34 cellular contexts compared by ENCODE assay signal in genomic region chr13:106836186-106836802, GRCh38.
"Had no signal": no experiment of that assay in that cellular context is flagged by ENCODE, and none has a peak within 500 bp of the region (broad histone marks: within the 10 kb centered on the region; RNA-seq: fewer than 3 reads in every experiment).

No MANE protein-coding gene starts in this region.

- H3K27me3 Mint-ChIP-seq: activated B cell treated with CpG ODN at 0.5 μM for 24 hours; activated CD4-positive, alpha-beta T cell treated with anti-CD3 and anti-CD28 coated beads, Interleukin-2, amount 10 ng/mL, durations not matched to agents 24 days and 14 days; activated naive CD4-positive, alpha-beta T cell treated with anti-CD3 and anti-CD28 coated beads, Interleukin-2, amount 10 ng/mL, durations not matched to agents 7 days and 5 days; activated naive CD4-positive, alpha-beta T cell treated with anti-CD3 and anti-CD28 coated beads, Interleukin-2, amount 50 U/mL, for 24 hours; activated naive CD8-positive, alpha-beta T cell; activated naive CD8-positive, alpha-beta T cell treated with anti-CD3 and anti-CD28 coated beads, Interleukin-2, amount 10 ng/mL, durations not matched to agents 7 days and 5 days; activated naive CD8-positive, alpha-beta T cell treated with anti-CD3 and anti-CD28 coated beads, Interleukin-2, amount 50 U/mL, for 24 hours had no signal

- H3K4me3 Mint-ChIP-seq: activated B cell treated with CpG ODN at 0.5 μM for 24 hours; activated CD4-positive, alpha-beta memory T cell treated with anti-CD3 and anti-CD28 coated beads for 36 hours; activated CD4-positive, alpha-beta T cell treated with anti-CD3 and anti-CD28 coated beads, Interleukin-2, amount 10 ng/mL, durations not matched to agents 24 days and 14 days; activated CD8-positive, alpha-beta T cell treated with anti-CD3 and anti-CD28 coated beads for 36 hours; activated naive CD4-positive, alpha-beta T cell treated with anti-CD3 and anti-CD28 coated beads, Interleukin-2, amount 10 ng/mL, durations not matched to agents 7 days and 5 days; activated naive CD4-positive, alpha-beta T cell treated with anti-CD3 and anti-CD28 coated beads, Interleukin-2, amount 50 U/mL, for 24 hours; activated naive CD8-positive, alpha-beta T cell; activated naive CD8-positive, alpha-beta T cell treated with anti-CD3 and anti-CD28 coated beads, Interleukin-2, amount 10 ng/mL, durations not matched to agents 7 days and 5 days; activated naive CD8-positive, alpha-beta T cell treated with anti-CD3 and anti-CD28 coated beads, Interleukin-2, amount 50 U/mL, for 24 hours; activated T-cell treated with anti-CD3 and anti-CD28 coated beads, Interleukin-2, amount 50 U/mL, for 4 hours; T-helper 1 cell treated with Interleukin-12 subunit alpha and Interleukin-12 subunit beta and Interleukin-4 antibody, amounts not matched to agents 30 μg/mL and 1 μg/mL, for 36 hours; T-helper 2 cell treated with Interferon-gamma antibody and Interleukin-4, amounts not matched to agents 5 μg/mL and 100 μg/mL, for 36 hours had no signal

- H3K4me1 Mint-ChIP-seq: activated B cell treated with CpG ODN at 0.5 μM for 24 hours; activated CD4-positive, alpha-beta T cell treated with anti-CD3 and anti-CD28 coated beads, Interleukin-2, amount 10 ng/mL, durations not matched to agents 24 days and 14 days; activated naive CD4-positive, alpha-beta T cell treated with anti-CD3 and anti-CD28 coated beads, Interleukin-2, amount 10 ng/mL, durations not matched to agents 7 days and 5 days; activated naive CD4-positive, alpha-beta T cell treated with anti-CD3 and anti-CD28 coated beads, Interleukin-2, amount 50 U/mL, for 24 hours; activated naive CD8-positive, alpha-beta T cell treated with anti-CD3 and anti-CD28 coated beads, Interleukin-2, amount 10 ng/mL, durations not matched to agents 7 days and 5 days; activated naive CD8-positive, alpha-beta T cell treated with anti-CD3 and anti-CD28 coated beads, Interleukin-2, amount 50 U/mL, for 24 hours had no signal

- H3K27ac Mint-ChIP-seq: activated B cell treated with CpG ODN at 0.5 μM for 24 hours; activated CD4-positive, alpha-beta memory T cell treated with anti-CD3 and anti-CD28 coated beads for 36 hours; activated CD4-positive, alpha-beta T cell treated with anti-CD3 and anti-CD28 coated beads, Interleukin-2, amount 10 ng/mL, durations not matched to agents 24 days and 14 days; activated CD8-positive, alpha-beta T cell treated with anti-CD3 and anti-CD28 coated beads for 36 hours; activated naive CD4-positive, alpha-beta T cell treated with anti-CD3 and anti-CD28 coated beads, Interleukin-2, amount 10 ng/mL, durations not matched to agents 7 days and 5 days; activated naive CD4-positive, alpha-beta T cell treated with anti-CD3 and anti-CD28 coated beads, Interleukin-2, amount 50 U/mL, for 24 hours; activated naive CD8-positive, alpha-beta T cell; activated naive CD8-positive, alpha-beta T cell treated with anti-CD3 and anti-CD28 coated beads, Interleukin-2, amount 10 ng/mL, durations not matched to agents 7 days and 5 days; activated naive CD8-positive, alpha-beta T cell treated with anti-CD3 and anti-CD28 coated beads, Interleukin-2, amount 50 U/mL, for 24 hours; activated T-helper 2 cell treated with anti-CD3 and anti-CD28 coated beads, Interferon-gamma antibody, Interleukin-2, Interleukin-4, amounts not matched to agents 10 μg/mL and 5 μg/mL and 100 μg/mL, durations not matched to agents 14 hours and 24 hours and 36 hours; T-helper 1 cell treated with Interleukin-12 subunit alpha and Interleukin-12 subunit beta and Interleukin-4 antibody, amounts not matched to agents 30 μg/mL and 1 μg/mL, for 36 hours; T-helper 2 cell treated with Interferon-gamma antibody and Interleukin-4, amounts not matched to agents 5 μg/mL and 100 μg/mL, for 36 hours had no signal

- H3K9me3 ChIP-seq: ascending aorta, breast epithelium had no signal

- FAIRE-seq: TTC549 had no signal

- DNase-seq: activated B cell treated with CpG ODN at 0.5 μM for 24 hours; activated CD4-positive, alpha-beta memory T cell treated with anti-CD3 and anti-CD28 coated beads for 36 hours; activated CD4-positive, alpha-beta T cell treated with anti-CD3 and anti-CD28 coated beads for 4 hours; activated CD4-positive, alpha-beta T cell treated with anti-CD3 and anti-CD28 coated beads, Interleukin-2, amount 10 ng/mL, durations not matched to agents 24 days and 14 days; activated CD4-positive, alpha-beta T cell treated with anti-CD3 and anti-CD28 coated beads, Interleukin-2, amount 50 U/mL, for 1 hour; activated CD4-positive, alpha-beta T cell treated with anti-CD3 and anti-CD28 coated beads, Interleukin-2, amount 50 U/mL, for 4 hours; activated CD4-positive, CD25-positive, alpha-beta regulatory T cell treated with anti-CD3 and anti-CD28 coated beads, Interleukin-2, amount 50 U/mL, for 72 hours; activated CD8-positive, alpha-beta memory T cell treated with anti-CD3 and anti-CD28 coated beads, Interleukin-2, amount 50 U/mL, for 4 hours; activated CD8-positive, alpha-beta T cell treated with anti-CD3 and anti-CD28 coated beads for 36 hours; activated effector memory CD4-positive, alpha-beta T cell treated with Interleukin-2 at 50 U/mL for 16 hours; activated gamma-delta T cell; activated naive CD4-positive, alpha-beta T cell treated with anti-CD3 and anti-CD28 coated beads, Interleukin-2, amount 10 ng/mL, durations not matched to agents 7 days and 5 days; activated naive CD4-positive, alpha-beta T cell treated with Interleukin-2 at 50 U/mL for 16 hours; activated naive CD8-positive, alpha-beta T cell treated with anti-CD3 and anti-CD28 coated beads, Interleukin-2, amount 10 ng/mL, durations not matched to agents 7 days and 5 days; activated naive CD8-positive, alpha-beta T cell treated with anti-CD3 and anti-CD28 coated beads, Interleukin-2, amount 50 U/mL, for 24 hours; activated T-cell treated with anti-CD3 and anti-CD28 coated beads for 4 hours; activated T-cell treated with anti-CD3 and anti-CD28 coated beads, Interleukin-2, amount 50 U/mL, for 1 hour; activated T-cell treated with anti-CD3 and anti-CD28 coated beads, Interleukin-2, amount 50 U/mL, for 4 hours; amygdala; anterior cingulate cortex; brain microvascular endothelial cell; central memory CD4-positive, alpha-beta T cell; T-helper 1 cell; T-helper 2 cell; T-helper 9 cell had no signal

- H3K4me3 ChIP-seq: ascending aorta, breast epithelium had no signal

- H3K36me3 ChIP-seq: ascending aorta, brain microvascular endothelial cell, breast epithelium had no signal

- H3K9me3 Mint-ChIP-seq: activated B cell treated with CpG ODN at 0.5 μM for 24 hours; activated CD4-positive, alpha-beta memory T cell treated with anti-CD3 and anti-CD28 coated beads for 36 hours; activated CD4-positive, alpha-beta T cell treated with anti-CD3 and anti-CD28 coated beads, Interleukin-2, amount 10 ng/mL, durations not matched to agents 24 days and 14 days; activated naive CD4-positive, alpha-beta T cell treated with anti-CD3 and anti-CD28 coated beads, Interleukin-2, amount 50 U/mL, for 24 hours; activated naive CD8-positive, alpha-beta T cell treated with anti-CD3 and anti-CD28 coated beads, Interleukin-2, amount 50 U/mL, for 24 hours; activated T-helper 2 cell treated with anti-CD3 and anti-CD28 coated beads, Interferon-gamma antibody, Interleukin-2, Interleukin-4, amounts not matched to agents 10 μg/mL and 5 μg/mL and 100 μg/mL, durations not matched to agents 14 hours and 24 hours and 36 hours; T-helper 1 cell treated with Interleukin-12 subunit alpha and Interleukin-12 subunit beta and Interleukin-4 antibody, amounts not matched to agents 30 μg/mL and 1 μg/mL, for 36 hours; T-helper 2 cell treated with Interferon-gamma antibody and Interleukin-4, amounts not matched to agents 5 μg/mL and 100 μg/mL, for 36 hours had no signal

- ATAC-seq: activated CD8-positive, alpha-beta T cell treated with anti-CD3 and anti-CD28 coated beads for 36 hours; activated naive CD8-positive, alpha-beta T cell treated with anti-CD3 and anti-CD28 coated beads, Interleukin-2, amount 50 U/mL, for 24 hours; activated T-cell treated with anti-CD3 and anti-CD28 coated beads, Interleukin-2, amount 50 U/mL, for 4 hours had no signal

- H3K27ac ChIP-seq: ascending aorta, brain microvascular endothelial cell, breast epithelium, VCaP had no signal

- H3K4me1 ChIP-seq: ascending aorta, breast epithelium had no signal

- H3K36me3 Mint-ChIP-seq: activated CD4-positive, alpha-beta memory T cell treated with anti-CD3 and anti-CD28 coated beads for 36 hours; activated naive CD4-positive, alpha-beta T cell treated with anti-CD3 and anti-CD28 coated beads, Interleukin-2, amount 10 ng/mL, durations not matched to agents 7 days and 5 days; activated naive CD4-positive, alpha-beta T cell treated with anti-CD3 and anti-CD28 coated beads, Interleukin-2, amount 50 U/mL, for 24 hours; activated naive CD8-positive, alpha-beta T cell; activated naive CD8-positive, alpha-beta T cell treated with anti-CD3 and anti-CD28 coated beads, Interleukin-2, amount 10 ng/mL, durations not matched to agents 7 days and 5 days had no signal

- H3K27me3 ChIP-seq: ascending aorta, brain microvascular endothelial cell, breast epithelium had no signal
